In genomic region chr11:46845740-46846509, GRCh38 we compare ENCODE assay signal across 8 cellular contexts. TPM values are rescaled to one million over a fixed set of nuclear protein-coding genes. Genes with fewer than 3 reads are reported as not detected.
DNase-seq lines count a peak whose midpoint lies in the region; ATAC-seq and TF ChIP-seq lines count a peak whose summit lies in the region.

Gene CKAP5, minus strand, starts transcription at chr11:46846280. Its CDS starts 25,049 bp downstream, at chr11:46821231.

- H3K4me1 ChIP-seq in DOHH2 (ENCODE audit: control insufficient read depth, low read length) (peaks cover 28% of the 10 kb centered on the region), fibroblast of lung (ENCODE audit: control insufficient read depth, extremely low read depth, insufficient read depth, low read length) (no peaks in the 10 kb centered on the region)

- H3K9me3 ChIP-seq in DOHH2 (ENCODE audit: control insufficient read depth, insufficient read depth, low read length) = no peaks in the 10 kb centered on the region
- H3K9me3 ChIP-seq in KOPT-K1 (ENCODE audit: insufficient read depth, low read length, poor library complexity, severe bottlenecking) = no peaks in the 10 kb centered on the region
- no peaks in the 10 kb centered on the region for H3K9me3 ChIP-seq in fibroblast of lung (ENCODE audit: control insufficient read depth, insufficient read depth, low read depth, low read length)

- H3K27ac ChIP-seq in DOHH2 (ENCODE audit: low read depth, low read length) (peak within 1 kb of the TSS; percentile 56), KOPT-K1 (ENCODE audit: low read depth, low read length, poor library complexity, severe bottlenecking) (peak within 1 kb of the TSS; percentile 87), fibroblast of lung (ENCODE audit: insufficient read depth, low read length) (peak within 1 kb of the TSS; percentile 78)

- no peak for TF ChIP-seq CTCF in DOHH2 (IDR thresholded peaks at IDR 0.05; ENCODE audit: low read depth, low read length, poor library complexity, severe bottlenecking)
- no peak for TF ChIP-seq CTCF in fibroblast of lung (conservative IDR thresholded peaks at IDR 0.05 in 1 of 2, IDR thresholded peaks at IDR 0.05 in 1 of 2; ENCODE audit: low read depth in 1 of 2, low read length in 2 of 2)

- H4K20me1 ChIP-seq in DOHH2 (ENCODE audit: control insufficient read depth, insufficient read depth, low read depth, low read length) (peaks cover 21% of the 10 kb centered on the region), fibroblast of lung (ENCODE audit: control insufficient read depth, extremely low read depth, insufficient read depth, low read length) (no peaks in the 10 kb centered on the region)

- H3K27me3 ChIP-seq in DOHH2 (ENCODE audit: control insufficient read depth, low read length) = no peaks in the 10 kb centered on the region
- H3K27me3 ChIP-seq in fibroblast of lung (ENCODE audit: control insufficient read depth, insufficient read depth, low read length) = no peaks in the 10 kb centered on the region

- H3K4me2 ChIP-seq in DOHH2 (ENCODE audit: low read length) (peak within 1 kb of the TSS; percentile 62), fibroblast of lung (ENCODE audit: extremely low read depth, insufficient read depth, low read length) (peak within 1 kb of the TSS; percentile 89)

- H3F3A ChIP-seq in DOHH2 (ENCODE audit: control insufficient read depth, insufficient read depth) = no peaks in the 10 kb centered on the region

- peaks cover 14 to 38% (median 34%) of the 10 kb centered on the region in 3 donors for H3K4me1 Mint-ChIP-seq in naive B cell
- H3K4me1 Mint-ChIP-seq in stimulated activated effector memory CD8-positive, alpha-beta T cell treated with anti-CD3 and anti-CD28 coated beads, Interleukin-12 subunit alpha, Interleukin-12 subunit beta, amount 100 ng/mL, for 72 hours = peaks cover 38% of the 10 kb centered on the region

- H3K27me3 Mint-ChIP-seq in naive B cell = no peaks in the 10 kb centered on the region

- H3K4me3 ChIP-seq in DOHH2 (ENCODE audit: low read length) = peak within 1 kb of the TSS; percentile 89
- peak within 1 kb of the TSS; percentile 73 to 98 (median 84) for H3K4me3 ChIP-seq in fibroblast of lung (replicated peaks in 1 of 4; ENCODE audit: control extremely low read depth in 1 of 4, insufficient read depth in 1 of 4, low read depth in 3 of 4, low read length in 4 of 4)

- ATAC-seq in GM21786 (IDR thresholded peaks at IDR 0.05; ENCODE audit: unreplicated experiment) (peak; percentile 93), naive B cell (ENCODE audit: low read depth in 2 of 2) (peak; percentile 92 to 93)
- peak; percentile 97 for ATAC-seq in stimulated activated effector memory CD8-positive, alpha-beta T cell treated with anti-CD3 and anti-CD28 coated beads, Interleukin-12 subunit alpha, Interleukin-12 subunit beta, amount 100 ng/mL, for 72 hours

- H3K9me3 Mint-ChIP-seq in naive B cell = no peaks in the 10 kb centered on the region
- H3K9me3 Mint-ChIP-seq in stimulated activated effector memory CD8-positive, alpha-beta T cell treated with anti-CD3 and anti-CD28 coated beads, Interleukin-12 subunit alpha, Interleukin-12 subunit beta, amount 100 ng/mL, for 72 hours = no peaks in the 10 kb centered on the region

- H3K36me3 Mint-ChIP-seq in naive B cell = no peaks in the 10 kb centered on the region
- peaks cover 44% of the 10 kb centered on the region for H3K36me3 Mint-ChIP-seq in stimulated activated effector memory CD8-positive, alpha-beta T cell treated with anti-CD3 and anti-CD28 coated beads, Interleukin-12 subunit alpha, Interleukin-12 subunit beta, amount 100 ng/mL, for 72 hours

- H3K4me3 Mint-ChIP-seq in naive B cell = peak within 1 kb of the TSS; percentile 93 to 99 (median 98)
- H3K4me3 Mint-ChIP-seq in stimulated activated effector memory CD8-positive, alpha-beta T cell treated with anti-CD3 and anti-CD28 coated beads, Interleukin-12 subunit alpha, Interleukin-12 subunit beta, amount 100 ng/mL, for 72 hours = peak within 1 kb of the TSS; percentile 93

- peaks cover 52% of the 10 kb centered on the region for H3K79me2 ChIP-seq in DOHH2 (ENCODE audit: control insufficient read depth, low read length)
- peaks cover 49% of the 10 kb centered on the region for H3K79me2 ChIP-seq in fibroblast of lung (ENCODE audit: control insufficient read depth, insufficient read depth, low read length)

- H2AFZ ChIP-seq in fibroblast of lung (ENCODE audit: low read length) = peak within 1 kb of the TSS; percentile 78

- H3K9me2 ChIP-seq in DOHH2 (replicated peaks; ENCODE audit: control insufficient read depth, low read length) = no peaks in the 10 kb centered on the region

- H3K36me3 ChIP-seq in DOHH2 (ENCODE audit: control insufficient read depth, low read length) (peaks cover 39% of the 10 kb centered on the region), KOPT-K1 (ENCODE audit: insufficient read depth, low read length) (peaks cover 16% of the 10 kb centered on the region), fibroblast of lung (ENCODE audit: control insufficient read depth, insufficient read depth, low read length) (no peaks in the 10 kb centered on the region)

- DNase-seq in RKO (ENCODE audit: low spot score) = peak; percentile 90
- DNase-seq in activated T-helper 1 cell treated with anti-CD3 and anti-CD28 coated beads, Interleukin-2, amount 50 U/mL, for 16 hours (ENCODE audit: low read depth in 1 of 2, low spot score in 1 of 2) = peak; percentile 69 to 75
- DNase-seq in fibroblast of lung (ENCODE audit: low read depth in 2 of 2) = peak; percentile 90 to 91
- DNase-seq in naive B cell = peak; percentile 85
- peak; percentile 74 to 94 for DNase-seq in stimulated activated effector memory CD8-positive, alpha-beta T cell treated with anti-CD3 and anti-CD28 coated beads, Interleukin-12 subunit alpha, Interleukin-12 subunit beta, amount 100 ng/mL, for 72 hours (ENCODE audit: low spot score in 2 of 2)

- H3K9ac ChIP-seq in fibroblast of lung (ENCODE audit: insufficient read depth, low read length) = peak within 1 kb of the TSS; percentile 84

- H3K27ac Mint-ChIP-seq in naive B cell = peak within 1 kb of the TSS; percentile 91 to 98 (median 96)
- H3K27ac Mint-ChIP-seq in stimulated activated effector memory CD8-positive, alpha-beta T cell treated with anti-CD3 and anti-CD28 coated beads, Interleukin-12 subunit alpha, Interleukin-12 subunit beta, amount 100 ng/mL, for 72 hours = peak within 1 kb of the TSS; percentile 97

RNA-seq across cellular contexts. Expression of gene CKAP5, which starts in this region (rescaled TPM):
- total RNA-seq in fibroblast of lung = 61.4 and 111 TPM in 2 replicates
- polyA plus RNA-seq in fibroblast of lung = 64.7 and 91.9 TPM in 2 replicates
- 50.8 and 58.1 TPM in 2 replicates for polyA plus RNA-seq in fibroblast of lung (2012)
- 53.2 and 104 TPM in 2 replicates for polyA minus RNA-seq in fibroblast of lung (ENCODE audit: low replicate concordance)
- 10 to 100 TPM in 2 of 6 donors, 1 to 10 TPM in 3, not detected in 1; 6.7 to 16.0 (median 9.8) TPM for polyA plus RNA-seq in naive B cell (ENCODE audit: low read depth in 6 of 6)

Comparison
In these comparisons a context has a peak if more than half of its experiments do, and no peak if none do; other contexts are left out.
1. Peak in every context shown above with its lines: DNase-seq, ATAC-seq, H3K4me3 ChIP-seq and H3K27ac ChIP-seq.